In genomic region chr19:50639121-50640112, GRCh38 we compare ENCODE assay signal across 9 cellular contexts. TPM values are rescaled to one million over a fixed set of nuclear protein-coding genes. Genes with fewer than 3 reads are reported as not detected.
DNase-seq lines count a peak whose midpoint lies in the region; ATAC-seq and TF ChIP-seq lines count a peak whose summit lies in the region.
"Had no signal": no experiment of that assay in that cellular context is flagged by ENCODE, and none has a peak within 500 bp of the region (broad histone marks: within the 10 kb centered on the region; RNA-seq: fewer than 3 reads in every experiment).

Gene SYT3 (minus strand): TSS chr19:50639881. CDS start chr19:50637411, 2,470 bp downstream.

- H3K9me3 ChIP-seq in RWPE2 (ENCODE audit: severe bottlenecking) = no peaks in the 10 kb centered on the region
- H3K9me3 ChIP-seq in breast epithelium = peaks cover under 1% of the 10 kb centered on the region in 2 donors
- H3K9me3 ChIP-seq: uterus had no signal

- H3K27ac ChIP-seq in RWPE2 (ENCODE audit: poor library complexity, severe bottlenecking) (no peak within 1 kb of the TSS), breast epithelium (no peak within 1 kb of the TSS)
- H3K27ac ChIP-seq: uterus had no signal

- DNase-seq in NCI-H82 (lab: John Stamatoyannopoulos, UW) (peak; percentile 72), NCI-H82 treated with DMSO at 0.1 percent for 48 hours (lab: John Stamatoyannopoulos, UW; ENCODE audit: unreplicated experiment) (no peak), RWPE2 (ENCODE audit: low spot score) (no peak), breast epithelium (ENCODE audit: low spot score in 2 of 2) (no peak), kidney glomerular epithelial cell (lab: John Stamatoyannopoulos, UW) (peak; percentile 4)
- DNase-seq in stimulated activated CD4-positive, alpha-beta T cell treated with anti-CD3 and anti-CD28 coated beads, Interleukin-4, amount 100 ng/mL, for 24 hours = peak; percentile 43

- intact Hi-C loops in breast epithelium (cut with DNase I; ENCODE audit: low total_unique reads) = no loop called here

- peak; percentile 80 for ATAC-seq in RWPE2 (ENCODE audit: low read depth)
- ATAC-seq in HG03432 (IDR thresholded peaks at IDR 0.05; ENCODE audit: unreplicated experiment) = no peak
- no peak for ATAC-seq in GM19351 (IDR thresholded peaks at IDR 0.05; ENCODE audit: unreplicated experiment)

- no peak for TF ChIP-seq CTCF in RWPE2 (IDR thresholded peaks at IDR 0.05; ENCODE audit: poor library complexity, severe bottlenecking)
- no peak for TF ChIP-seq CTCF in breast epithelium (IDR thresholded peaks at IDR 0.05)

- H3K36me3 ChIP-seq in RWPE2 (ENCODE audit: low read depth) = no peaks in the 10 kb centered on the region
- H3K36me3 ChIP-seq in breast epithelium = no peaks in the 10 kb centered on the region
- H3K36me3 ChIP-seq: uterus had no signal

- H3K4me1 ChIP-seq in RWPE2 (ENCODE audit: insufficient read depth, poor library complexity, severe bottlenecking) (no peaks in the 10 kb centered on the region), breast epithelium (no peaks in the 10 kb centered on the region)
- H3K4me1 ChIP-seq: uterus had no signal

- H3K27me3 ChIP-seq in RWPE2 (ENCODE audit: insufficient read depth, poor library complexity, severe bottlenecking) (peaks cover 38% of the 10 kb centered on the region), breast epithelium (peaks cover 3 to 46% of the 10 kb centered on the region in 2 donors)
- H3K27me3 ChIP-seq: uterus had no signal

- TF ChIP-seq POLR2A in breast epithelium (IDR thresholded peaks at IDR 0.05) = no peak

- peak within 1 kb of the TSS; percentile 35 for H3K4me3 ChIP-seq in RWPE2 (ENCODE audit: severe bottlenecking)
- H3K4me3 ChIP-seq in breast epithelium = peak within 1 kb of the TSS; percentile 29 to 73 (median 66)

RNA-seq across cellular contexts. Expression of gene SYT3, which starts in this region (rescaled TPM):
- 1 to 10 TPM in 1 of 3 donors, under 1 TPM in 1, not detected in 1; 0.33 to 1.3 TPM for total RNA-seq in breast epithelium

Comparison
In these comparisons a context has a peak if more than half of its experiments do, and no peak if none do; other contexts are left out.
1. DNase-seq: peak in NCI-H82 (single experiment), kidney glomerular epithelial cell (single experiment) and stimulated activated CD4-positive, alpha-beta T cell treated with anti-CD3 and anti-CD28 coated beads, Interleukin-4, amount 100 ng/mL, for 24 hours (single experiment); none in NCI-H82 treated with DMSO at 0.1 percent for 48 hours (single experiment), RWPE2 (single experiment) and breast epithelium (0 of 2).